ENCODE assay signal across 28 cellular contexts in the genomic region with DNA sequence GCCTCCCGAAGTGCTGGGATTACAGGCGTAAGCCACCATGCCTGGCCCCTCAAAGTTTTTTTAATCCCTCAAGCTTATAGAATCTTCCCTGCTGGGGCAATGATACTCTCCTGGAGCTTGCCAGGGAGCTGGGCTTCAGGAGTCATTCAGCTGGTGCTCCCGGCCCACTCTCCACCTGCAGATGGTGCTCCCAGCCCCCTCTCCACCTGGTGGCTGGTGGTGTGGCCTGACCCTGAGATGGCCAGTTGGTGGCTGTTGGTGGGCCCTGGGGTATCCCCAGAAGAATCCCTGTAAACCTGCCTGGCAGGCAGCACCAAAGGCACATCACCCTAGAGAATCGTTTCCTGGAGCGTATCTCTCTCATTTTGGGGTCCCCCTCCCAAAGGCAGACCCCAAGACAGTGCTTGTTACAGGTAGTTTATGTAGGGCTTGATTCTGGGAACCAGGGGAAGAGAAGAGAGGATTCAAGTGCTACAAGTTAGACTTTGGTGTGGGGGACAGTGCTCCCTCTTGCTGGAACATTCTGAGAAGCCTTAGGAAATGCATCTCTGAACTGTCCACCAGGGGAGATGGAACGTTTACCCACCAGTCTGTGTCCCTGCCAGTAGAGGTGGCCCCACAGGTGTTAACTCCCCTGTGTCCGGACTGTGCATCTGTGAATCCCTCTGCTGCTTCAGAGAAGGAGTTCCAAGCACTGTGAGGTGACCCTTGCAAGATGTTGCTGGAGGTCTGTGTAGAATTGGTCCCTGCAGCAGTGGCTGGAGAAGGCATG. TPM values are rescaled to one million over a fixed set of nuclear protein-coding genes. Genes with fewer than 3 reads are reported as not detected.
"Had no signal": no experiment of that assay in that cellular context is flagged by ENCODE, and none has a peak within 500 bp of the region (broad histone marks: within the 10 kb centered on the region; RNA-seq: fewer than 3 reads in every experiment).

No MANE protein-coding gene starts in this region.

- H3K9me3 Mint-ChIP-seq: stimulated activated naive CD8-positive, alpha-beta T cell treated with anti-CD3 and anti-CD28 coated beads, Interleukin-15, amount 100 ng/mL, for 72 hours had no signal

- H3K36me3 ChIP-seq: colonic mucosa, heart right ventricle, ovary, spleen, tibial nerve, upper lobe of right lung had no signal

- H3K36me3 Mint-ChIP-seq: naive B cell; stimulated activated naive B cell treated with anti-CD40 and anti-IgM and Interleukin-4, amounts not matched to agents 10 μg/mL and 1 μg/mL and 100 μg/mL, for 72 hours had no signal

- H3K4me3 ChIP-seq: colonic mucosa, heart right ventricle, ovary, spleen, testis, tibial nerve, upper lobe of right lung had no signal

- H3K9me3 ChIP-seq: colonic mucosa, ovary, testis, tibial nerve, upper lobe of right lung had no signal

- ATAC-seq: esophagus mucosa; heart right ventricle; sciatic nerve; stimulated activated naive B cell treated with anti-CD40 and anti-IgM and Interleukin-4, amounts not matched to agents 10 μg/mL and 1 μg/mL and 100 μg/mL, for 72 hours; stimulated activated naive CD8-positive, alpha-beta T cell treated with anti-CD3 and anti-CD28 coated beads, Interleukin-15, amount 100 ng/mL, for 72 hours; upper lobe of right lung had no signal

- H3K27me3 ChIP-seq: colonic mucosa, ovary, testis had no signal

- H3K4me3 Mint-ChIP-seq: stimulated activated naive B cell treated with anti-CD40 and anti-IgM and Interleukin-4, amounts not matched to agents 10 μg/mL and 1 μg/mL and 100 μg/mL, for 72 hours; stimulated activated naive CD8-positive, alpha-beta T cell treated with anti-CD3 and anti-CD28 coated beads, Interleukin-15, amount 100 ng/mL, for 72 hours had no signal

- FAIRE-seq: frontal cortex, islet of Langerhans had no signal

- H3K27ac ChIP-seq: colonic mucosa, heart right ventricle, ovary, spleen, testis, tibial nerve, upper lobe of right lung had no signal

- H3K27ac Mint-ChIP-seq: stimulated activated naive B cell treated with anti-CD40 and anti-IgM and Interleukin-4, amounts not matched to agents 10 μg/mL and 1 μg/mL and 100 μg/mL, for 72 hours had no signal

- DNase-seq: colonic mucosa; dermis blood vessel endothelial cell; heart right ventricle; hypothalamus; kidney glomerular epithelial cell; mesendoderm; naive B cell; ovary; spleen; stimulated activated CD4-positive, alpha-beta T cell treated with anti-CD3 and anti-CD28 coated beads, Interleukin-15, amount 100 ng/mL, for 24 hours; stimulated activated CD4-positive, alpha-beta T cell treated with anti-CD3 and anti-CD28 coated beads, Interleukin-1b, Interleukin-23, amount 100 ng/mL, for 48 hours; stimulated activated CD4-positive, alpha-beta T cell treated with anti-CD3 and anti-CD28 coated beads, Interleukin-4, amount 100 ng/mL, for 24 hours; stimulated activated naive B cell treated with anti-CD40 and anti-IgM and Interleukin-4, amounts not matched to agents 10 μg/mL and 1 μg/mL and 100 μg/mL, for 72 hours; stimulated activated naive CD8-positive, alpha-beta T cell treated with anti-CD3 and anti-CD28 coated beads, Interleukin-15, amount 100 ng/mL, for 72 hours; testis; upper lobe of right lung had no signal

- H3K4me1 ChIP-seq: colonic mucosa, heart right ventricle, spleen, testis, tibial nerve, upper lobe of right lung had no signal

- H3K4me1 Mint-ChIP-seq: naive B cell; stimulated activated naive B cell treated with anti-CD40 and anti-IgM and Interleukin-4, amounts not matched to agents 10 μg/mL and 1 μg/mL and 100 μg/mL, for 72 hours; stimulated activated naive CD8-positive, alpha-beta T cell treated with anti-CD3 and anti-CD28 coated beads, Interleukin-15, amount 100 ng/mL, for 72 hours had no signal

RNA-seq across cellular contexts. Expression of gene ACTL8, which starts 29.1 kb away (rescaled TPM):
- total RNA-seq: dermis blood vessel endothelial cell, fibroblast of lung, heart right ventricle, liver, lung microvascular endothelial cell, ovary, progenitor cell of endocrine pancreas, sciatic nerve, skeletal muscle tissue, spleen, subcutaneous adipose tissue, tibial nerve, upper lobe of right lung had no signal
- polyA plus RNA-seq: heart right ventricle, liver, neural cell, spleen had no signal
